In genomic region chr7:132580717-132581285, GRCh38 we compare ENCODE assay signal across 8 cellular contexts. TPM values are rescaled to one million over a fixed set of nuclear protein-coding genes. Genes with fewer than 3 reads are reported as not detected.
DNase-seq lines count a peak whose midpoint lies in the region; ATAC-seq and TF ChIP-seq lines count a peak whose summit lies in the region.

No MANE protein-coding gene starts in this region.

- H3K27me3 ChIP-seq in dorsolateral prefrontal cortex, result peaks cover 0 to 6% (median 0%) of the 10 kb centered on the region in 45 donors

- ATAC-seq in HG03159 (IDR thresholded peaks at IDR 0.05; ENCODE audit: unreplicated experiment) (peak; percentile 67), HG03571 (IDR thresholded peaks at IDR 0.05; ENCODE audit: unreplicated experiment) (no peak)

- intact Hi-C loops in dorsolateral prefrontal cortex (cut with DNase I), result loop anchor here in 1 of 2 donors (1.0 to 10.0 kb wide), 4 partner anchors 262 to 892 kb away; no protein-coding TSS in a partner anchor

- no peak overlapping the region for H3K27ac ChIP-seq in dorsolateral prefrontal cortex

- TF ChIP-seq CTCF in GM12875 (IDR thresholded peaks at IDR 0.05; ENCODE audit: borderline replicate concordance, insufficient read depth, low read depth, low read length) (peak; percentile 68), dorsolateral prefrontal cortex (IDR thresholded peaks at IDR 0.05 in 54 of 56, conservative IDR thresholded peaks at IDR 0.05 in 2 of 56; ENCODE audit: low read depth in 1 of 56, partially characterized antibody in 56 of 56) (peak; percentile 65 to 92 (median 81))

- DNase-seq in NCI-H460 (ENCODE audit: extremely low read depth, low read depth) (peak; percentile 68), dorsolateral prefrontal cortex (peak in 9 of 10 donors; percentile 48 to 80 (median 73)), medulla oblongata (ENCODE audit: extremely low spot score) (peak; percentile 85)
- peak; percentile 53 to 56 for DNase-seq in activated CD4-positive, alpha-beta T cell treated with anti-CD3 and anti-CD28 coated beads, Interleukin-2, amount 50 U/mL, for 4 hours
- DNase-seq in stimulated activated CD8-positive, alpha-beta memory T cell treated with anti-CD3 and anti-CD28 coated beads, Interleukin-15, amount 100 ng/mL, for 24 hours (ENCODE audit: low read depth), result peak; percentile 26

- H3K4me3 ChIP-seq in GM12875 (ENCODE audit: low read depth, low read length) (no peak overlapping the region), dorsolateral prefrontal cortex (no peak overlapping the region)

RNA-seq across cellular contexts. Expression of gene PLXNA4, which starts 4.5 kb away (rescaled TPM):
- 0.02 TPM in 1 of 2 replicates, not detected in the other for total RNA-seq in NCI-H460 (2014; rRNA removed; shearing (Covaris generic))
- polyA plus RNA-seq in NCI-H460 (2014; cell fraction: nucleus; rRNA removed), result not detected in 2 replicates
- 10 to 100 TPM; 11.6 to 71.1 (median 49.9) TPM for total RNA-seq in dorsolateral prefrontal cortex

Comparison
In these comparisons a context has a peak if more than half of its experiments do, and no peak if none do; other contexts are left out.
1. DNase-seq: peak in every context shown above with its lines; median percentile 85 in medulla oblongata; 73 in dorsolateral prefrontal cortex; 68 in NCI-H460; 54 in activated CD4-positive, alpha-beta T cell treated with anti-CD3 and anti-CD28 coated beads, Interleukin-2, amount 50 U/mL, for 4 hours; 26 in stimulated activated CD8-positive, alpha-beta memory T cell treated with anti-CD3 and anti-CD28 coated beads, Interleukin-15, amount 100 ng/mL, for 24 hours.
2. RNA of gene PLXNA4, which starts 4.5 kb away (total RNA-seq): 11.6 to 71.1 TPM in dorsolateral prefrontal cortex; 0.02 TPM in NCI-H460; every median in the first group is over 10 times any median in the second.